In the genomic region with DNA sequence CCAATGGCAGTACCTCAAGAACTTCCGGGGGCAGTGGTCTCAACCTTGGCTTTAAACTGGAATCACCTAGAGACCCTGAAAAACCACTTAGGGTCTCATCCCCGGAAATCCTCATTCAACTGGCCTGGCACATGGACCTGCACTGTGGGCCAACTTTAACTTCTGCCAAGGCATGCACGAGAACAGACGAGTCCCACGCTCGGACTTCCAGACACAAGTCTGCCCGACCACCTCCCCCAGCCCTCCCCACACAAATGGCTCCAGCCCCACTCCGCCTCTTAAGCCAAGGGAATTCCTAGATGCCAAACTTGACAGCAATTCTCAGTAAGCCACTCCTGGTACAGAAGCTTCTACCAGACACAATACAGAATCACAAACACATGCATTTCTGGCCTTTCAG, we compare ENCODE assay signal across 12 cellular contexts.
DNase-seq lines count a peak whose midpoint lies in the region; ATAC-seq and TF ChIP-seq lines count a peak whose summit lies in the region.
"Had no signal": no experiment of that assay in that cellular context is flagged by ENCODE, and none has a peak within 500 bp of the region (broad histone marks: within the 10 kb centered on the region; RNA-seq: fewer than 3 reads in every experiment).

No MANE protein-coding gene starts in this region.

- H3K9me3 Mint-ChIP-seq in CD4-positive, CD25-positive, alpha-beta regulatory T cell = no peaks in the 10 kb centered on the region
- no peaks in the 10 kb centered on the region for H3K9me3 Mint-ChIP-seq in Caco-2 (ENCODE audit: unreplicated experiment)
- no peaks in the 10 kb centered on the region for H3K9me3 Mint-ChIP-seq in activated naive CD8-positive, alpha-beta T cell treated with anti-CD3 and anti-CD28 coated beads, Interleukin-2, amount 50 U/mL, for 24 hours
- H3K9me3 Mint-ChIP-seq in neural progenitor cell = no peaks in the 10 kb centered on the region
- H3K9me3 Mint-ChIP-seq: dendritic cell treated with granulocyte-macrophage colony-stimulating factor and Interleukin-4, amounts not matched to agents 40 ng/mL and 50 ng/mL, for 4 days had no signal

- no peak overlapping the region for H3K27ac ChIP-seq in CD4-positive, CD25-positive, alpha-beta regulatory T cell (ENCODE audit: insufficient read depth, low read length, poor library complexity, severe bottlenecking)
- no peak overlapping the region for H3K27ac ChIP-seq in neural progenitor cell

- BruUV-seq in Caco-2 (replicated peaks; lab: Mats Ljungman, UMichigan) = no TSS peak

- H2AFZ ChIP-seq in neural progenitor cell (replicated peaks) = no peak overlapping the region

- CTCF ChIA-PET in Caco-2 (lab: Charles Lee) = interaction anchor here (0.9 kb wide), 1 partner anchor 191 kb away, joined by 4 read pairs; no protein-coding TSS in a partner anchor

- peaks cover 59% of the 10 kb centered on the region for H4K20me1 ChIP-seq in neural progenitor cell (ENCODE audit: low read depth)

- ATAC-seq in CD4-positive, CD25-positive, alpha-beta regulatory T cell (ENCODE audit: low read depth in 2 of 2) = no peak
- ATAC-seq in activated naive CD8-positive, alpha-beta T cell treated with anti-CD3 and anti-CD28 coated beads, Interleukin-2, amount 50 U/mL, for 24 hours = no peak

- H3K4me3 ChIP-seq in CD4-positive, CD25-positive, alpha-beta regulatory T cell (ENCODE audit: low read depth, low read length) = no peak overlapping the region
- H3K4me3 ChIP-seq in Caco-2 (ENCODE audit: low read depth, low read length) (no peak overlapping the region), neural progenitor cell (no peak overlapping the region)

- POLR2A ChIA-PET in Caco-2 (lab: Charles Lee) = no interaction called here

- H3K36me3 Mint-ChIP-seq in CD4-positive, CD25-positive, alpha-beta regulatory T cell = peaks cover 26% of the 10 kb centered on the region
- H3K36me3 Mint-ChIP-seq in Caco-2 (ENCODE audit: insufficient read depth, unreplicated experiment) (peaks cover 94% of the 10 kb centered on the region), neural progenitor cell (peaks cover 51% of the 10 kb centered on the region)
- peaks cover 34% of the 10 kb centered on the region for H3K36me3 Mint-ChIP-seq in activated naive CD8-positive, alpha-beta T cell treated with anti-CD3 and anti-CD28 coated beads, Interleukin-2, amount 50 U/mL, for 24 hours (ENCODE audit: low read depth)

- no peaks in the 10 kb centered on the region for H3K27me3 Mint-ChIP-seq in CD4-positive, CD25-positive, alpha-beta regulatory T cell
- H3K27me3 Mint-ChIP-seq in Caco-2 (ENCODE audit: insufficient read depth, unreplicated experiment) (no peaks in the 10 kb centered on the region), neural progenitor cell (ENCODE audit: insufficient read depth, low read depth) (peaks cover 4% of the 10 kb centered on the region)
- no peaks in the 10 kb centered on the region for H3K27me3 Mint-ChIP-seq in activated naive CD8-positive, alpha-beta T cell treated with anti-CD3 and anti-CD28 coated beads, Interleukin-2, amount 50 U/mL, for 24 hours
- H3K27me3 Mint-ChIP-seq: dendritic cell treated with granulocyte-macrophage colony-stimulating factor and Interleukin-4, amounts not matched to agents 40 ng/mL and 50 ng/mL, for 4 days had no signal

- intact Hi-C loops in Caco-2 (cut with micrococcal nuclease; ENCODE audit: unreplicated experiment) = no loop called here

- H3K4me3 Mint-ChIP-seq in CD4-positive, CD25-positive, alpha-beta regulatory T cell = peak overlapping the region in 1 of 4 donors; percentile 61
- H3K4me3 Mint-ChIP-seq in Caco-2 (ENCODE audit: unreplicated experiment) (peak overlapping the region; percentile 17), neural progenitor cell (no peak overlapping the region)
- no peak overlapping the region for H3K4me3 Mint-ChIP-seq in activated naive CD8-positive, alpha-beta T cell treated with anti-CD3 and anti-CD28 coated beads, Interleukin-2, amount 50 U/mL, for 24 hours
- H3K4me3 Mint-ChIP-seq: dendritic cell treated with granulocyte-macrophage colony-stimulating factor and Interleukin-4, amounts not matched to agents 40 ng/mL and 50 ng/mL, for 4 days had no signal

- TF ChIP-seq CTCF in Caco-2 (IDR thresholded peaks at IDR 0.05; ENCODE audit: insufficient read depth in 1 of 2, low read depth in 1 of 2, low read length in 1 of 2, severe bottlenecking in 1 of 2, unreplicated experiment in 1 of 2) (no peak), neural progenitor cell (IDR thresholded peaks at IDR 0.05) (no peak)

- H3K4me1 ChIP-seq in CD4-positive, CD25-positive, alpha-beta regulatory T cell (ENCODE audit: control insufficient read depth, insufficient read depth, low read length, poor library complexity, severe bottlenecking) = no peaks in the 10 kb centered on the region
- H3K4me1 ChIP-seq in Caco-2 = no peaks in the 10 kb centered on the region
- H3K4me1 ChIP-seq in neural progenitor cell = peaks cover 15% of the 10 kb centered on the region

- H3K9me3 ChIP-seq in CD4-positive, CD25-positive, alpha-beta regulatory T cell (ENCODE audit: control insufficient read depth in 2 of 2, low read length in 2 of 2) = no peaks in the 10 kb centered on the region
- H3K9me3 ChIP-seq in Caco-2 (no peaks in the 10 kb centered on the region), neural progenitor cell (ENCODE audit: low read depth) (no peaks in the 10 kb centered on the region)

- peak overlapping the region in 2 of 3 donors; percentile 61 to 81 for H3K27ac Mint-ChIP-seq in CD4-positive, CD25-positive, alpha-beta regulatory T cell
- peak overlapping the region; percentile 58 for H3K27ac Mint-ChIP-seq in Caco-2 (ENCODE audit: unreplicated experiment)
- peak overlapping the region; percentile 60 for H3K27ac Mint-ChIP-seq in activated naive CD8-positive, alpha-beta T cell treated with anti-CD3 and anti-CD28 coated beads, Interleukin-2, amount 50 U/mL, for 24 hours
- H3K27ac Mint-ChIP-seq in neural progenitor cell = peak overlapping the region; percentile 3
- H3K27ac Mint-ChIP-seq: dendritic cell treated with granulocyte-macrophage colony-stimulating factor and Interleukin-4, amounts not matched to agents 40 ng/mL and 50 ng/mL, for 4 days had no signal

- peaks cover 3% of the 10 kb centered on the region for H3F3A ChIP-seq in neural progenitor cell (ENCODE audit: low read depth)

- H3K79me2 ChIP-seq in neural progenitor cell (ENCODE audit: low read depth) = peaks cover 50% of the 10 kb centered on the region

- no peak for DNase-seq in CD4-positive, CD25-positive, alpha-beta regulatory T cell
- no peak for DNase-seq in Caco-2
- DNase-seq in activated naive CD8-positive, alpha-beta T cell treated with anti-CD3 and anti-CD28 coated beads, Interleukin-2, amount 50 U/mL, for 24 hours = no peak
- no peak for DNase-seq in neural progenitor cell (ENCODE audit: low spot score)
- DNase-seq in DMS79 treated with DMSO at 0.1 percent for 48 hours (lab: John Stamatoyannopoulos, UW) = no peak
- no peak for DNase-seq in NCI-H524 (lab: John Stamatoyannopoulos, UW)
- DNase-seq in Kasumi-1 (lab: John Stamatoyannopoulos, UW) = no peak
- DNase-seq: activated CD4-positive, alpha-beta T cell treated with anti-CD3 and anti-CD28 coated beads for 48 hours; mesendoderm; NCI-H1930; NCI-H510A had no signal

- no peak overlapping the region for H3K4me2 ChIP-seq in neural progenitor cell

- H3K27me3 ChIP-seq in CD4-positive, CD25-positive, alpha-beta regulatory T cell (ENCODE audit: control insufficient read depth, insufficient read depth, low read length) = no peaks in the 10 kb centered on the region
- no peaks in the 10 kb centered on the region for H3K27me3 ChIP-seq in Caco-2 (replicated peaks; ENCODE audit: control insufficient read depth, insufficient read depth, low read length)
- no peaks in the 10 kb centered on the region for H3K27me3 ChIP-seq in neural progenitor cell

- peaks cover 0 to 18% (median 7%) of the 10 kb centered on the region in 4 donors for H3K4me1 Mint-ChIP-seq in CD4-positive, CD25-positive, alpha-beta regulatory T cell
- H3K4me1 Mint-ChIP-seq in Caco-2 (ENCODE audit: low read depth, unreplicated experiment) (peaks cover 24% of the 10 kb centered on the region), neural progenitor cell (peaks cover 22% of the 10 kb centered on the region)
- peaks cover 10% of the 10 kb centered on the region for H3K4me1 Mint-ChIP-seq in activated naive CD8-positive, alpha-beta T cell treated with anti-CD3 and anti-CD28 coated beads, Interleukin-2, amount 50 U/mL, for 24 hours

- no peak overlapping the region for H3K9ac ChIP-seq in neural progenitor cell

- H3K36me3 ChIP-seq in CD4-positive, CD25-positive, alpha-beta regulatory T cell (ENCODE audit: control insufficient read depth, insufficient read depth, low read length) = peaks cover 91% of the 10 kb centered on the region
- H3K36me3 ChIP-seq in Caco-2 (ENCODE audit: control insufficient read depth, insufficient read depth, low read length) (peaks cover 3% of the 10 kb centered on the region), neural progenitor cell (peaks cover 6% of the 10 kb centered on the region)

Comparison
In these comparisons a context has a peak if more than half of its experiments do, and no peak if none do; other contexts are left out.
1. H3K27ac Mint-ChIP-seq: peak in every context shown above with its lines; median percentile 71 in CD4-positive, CD25-positive, alpha-beta regulatory T cell; 60 in activated naive CD8-positive, alpha-beta T cell treated with anti-CD3 and anti-CD28 coated beads, Interleukin-2, amount 50 U/mL, for 24 hours; 58 in Caco-2; 3 in neural progenitor cell.